In the genomic region with DNA sequence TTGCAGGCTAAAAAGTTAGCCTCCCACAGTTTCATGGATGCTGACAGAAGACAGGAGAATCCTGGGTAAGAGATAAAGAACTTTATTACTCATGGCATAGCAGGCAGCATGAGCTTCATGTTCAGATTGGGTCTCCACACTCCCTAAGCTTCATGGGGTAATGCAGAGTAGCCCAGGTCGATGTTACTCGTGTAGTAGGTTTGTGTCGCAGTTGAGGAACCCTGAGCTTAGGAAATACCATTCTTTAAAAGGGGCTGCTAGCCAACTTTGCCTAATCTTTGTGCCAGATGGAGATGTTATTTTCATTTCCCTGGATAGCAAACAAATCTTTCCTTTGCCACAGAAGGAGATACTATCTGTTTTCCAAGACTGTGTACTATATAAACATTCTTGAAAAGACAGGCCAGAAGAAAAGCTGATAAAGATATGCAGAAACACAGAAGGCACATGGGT, we compare ENCODE assay signal across 22 cellular contexts.
"Had no signal": no experiment of that assay in that cellular context is flagged by ENCODE, and none has a peak within 500 bp of the region (broad histone marks: within the 10 kb centered on the region; RNA-seq: fewer than 3 reads in every experiment).

No MANE protein-coding gene starts in this region.

- H3K27ac Mint-ChIP-seq: activated CD4-positive, alpha-beta memory T cell treated with anti-CD3 and anti-CD28 coated beads, Interleukin-2, amount 10 ng/mL, durations not matched to agents 7 days and 5 days; activated naive CD4-positive, alpha-beta T cell treated with anti-CD3 and anti-CD28 coated beads, Interleukin-2, amount 50 U/mL, for 72 hours; immature natural killer cell; neural progenitor cell; T-helper 1 cell treated with Interleukin-12 subunit alpha and Interleukin-12 subunit beta and Interleukin-4 antibody, amounts not matched to agents 30 μg/mL and 1 μg/mL, for 36 hours; WTC11 had no signal

- ATAC-seq: activated naive CD4-positive, alpha-beta T cell treated with anti-CD3 and anti-CD28 coated beads, Interleukin-2, amount 50 U/mL, for 72 hours; foreskin keratinocyte; left colon; lower lobe of right lung; WTC11 had no signal

- H3K9me3 Mint-ChIP-seq: activated CD4-positive, alpha-beta memory T cell treated with anti-CD3 and anti-CD28 coated beads, Interleukin-2, amount 10 ng/mL, durations not matched to agents 7 days and 5 days; activated naive CD4-positive, alpha-beta T cell treated with anti-CD3 and anti-CD28 coated beads, Interleukin-2, amount 50 U/mL, for 72 hours; immature natural killer cell; T-helper 1 cell treated with Interleukin-12 subunit alpha and Interleukin-12 subunit beta and Interleukin-4 antibody, amounts not matched to agents 30 μg/mL and 1 μg/mL, for 36 hours; WTC11 had no signal

- H3K4me1 ChIP-seq: lower lobe of right lung had no signal

- H3K4me1 Mint-ChIP-seq: immature natural killer cell had no signal

- H3K9me3 ChIP-seq: breast epithelium, esophagus muscularis mucosa, lower lobe of right lung, sigmoid colon, stomach, testis had no signal

- DNase-seq: activated CD4-positive, alpha-beta memory T cell treated with anti-CD3 and anti-CD28 coated beads, Interleukin-2, amount 10 ng/mL, durations not matched to agents 7 days and 5 days; activated CD4-positive, alpha-beta T cell treated with anti-CD3 and anti-CD28 coated beads for 4 hours; activated CD8-positive, alpha-beta memory T cell treated with anti-CD3 and anti-CD28 coated beads, Interleukin-2, amount 50 U/mL, for 4 hours; activated effector memory CD4-positive, alpha-beta T cell treated with anti-CD3 and anti-CD28 coated beads, Interleukin-2, amount 50 U/mL, for 16 hours; activated T-cell treated with anti-CD3 and anti-CD28 coated beads, Interleukin-2, amount 50 U/mL, for 48 hours; amniotic stem cell; dorsolateral prefrontal cortex; foreskin keratinocyte; immature natural killer cell; left colon; lower lobe of right lung; midbrain; sigmoid colon; stimulated activated CD4-positive, alpha-beta T cell treated with anti-CD3 and anti-CD28 coated beads, Interleukin-1b, Interleukin-23, amount 100 ng/mL, for 48 hours; stomach; testis had no signal

- H3K4me3 ChIP-seq: breast epithelium, dorsolateral prefrontal cortex, esophagus muscularis mucosa, lower lobe of right lung, neural progenitor cell, sigmoid colon, stomach, testis had no signal

- H3K4me2 ChIP-seq: neural progenitor cell had no signal

- H3K4me3 Mint-ChIP-seq: activated CD4-positive, alpha-beta memory T cell treated with anti-CD3 and anti-CD28 coated beads, Interleukin-2, amount 10 ng/mL, durations not matched to agents 7 days and 5 days; immature natural killer cell; neural progenitor cell; T-helper 1 cell treated with Interleukin-12 subunit alpha and Interleukin-12 subunit beta and Interleukin-4 antibody, amounts not matched to agents 30 μg/mL and 1 μg/mL, for 36 hours; WTC11 had no signal

- H2AFZ ChIP-seq: neural progenitor cell had no signal

- H3K36me3 Mint-ChIP-seq: activated naive CD4-positive, alpha-beta T cell treated with anti-CD3 and anti-CD28 coated beads, Interleukin-2, amount 50 U/mL, for 72 hours; immature natural killer cell; WTC11 had no signal

- H3K27me3 ChIP-seq: breast epithelium, dorsolateral prefrontal cortex, esophagus muscularis mucosa, foreskin keratinocyte, neural progenitor cell, sigmoid colon, stomach, testis had no signal

- H3K27ac ChIP-seq: breast epithelium, dorsolateral prefrontal cortex, esophagus muscularis mucosa, foreskin keratinocyte, lower lobe of right lung, neural progenitor cell, sigmoid colon, testis had no signal

- H3K9ac ChIP-seq: neural progenitor cell had no signal

- H3K36me3 ChIP-seq: breast epithelium, esophagus muscularis mucosa, lower lobe of right lung, neural progenitor cell, sigmoid colon, stomach had no signal
